1 cellular context compared by ENCODE assay signal in the genomic region with DNA sequence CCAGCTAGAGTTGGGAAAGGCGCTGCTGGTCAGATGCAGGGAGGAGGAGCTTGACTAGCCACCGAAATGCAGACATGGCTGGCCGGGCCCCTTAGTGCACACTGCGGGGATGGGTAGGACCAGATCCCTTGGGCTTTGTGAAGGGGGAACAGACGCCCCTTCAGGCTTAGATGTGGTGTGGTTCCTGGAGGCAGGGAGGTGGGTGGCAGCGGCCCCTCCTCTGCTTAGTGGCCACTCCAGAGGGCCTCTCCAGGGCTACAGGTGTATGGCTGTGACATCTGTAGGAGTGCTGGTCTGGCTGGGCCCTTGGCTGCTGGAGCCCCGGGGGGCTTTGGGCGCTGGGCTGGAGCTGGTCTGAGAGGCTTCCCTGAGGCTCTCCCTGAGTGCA.
TF ChIP-seq lines count a peak whose summit lies in the region.

No MANE protein-coding gene starts in this region.

TF ChIP-seq in IMR-90, 13 proteins besides CTCF, POLR2A, EP300 and RAD21 (continued from another document):
- TF ChIP-seq USF2 (IDR thresholded peaks at IDR 0.05; ENCODE audit: low read depth, low read length) (no peak), BHLHE40 (IDR thresholded peaks at IDR 0.05; ENCODE audit: low read depth, low read length) (no peak), SMC3 (IDR thresholded peaks at IDR 0.05; ENCODE audit: low read depth, low read length) (no peak), NFE2L2 (IDR thresholded peaks at IDR 0.05; ENCODE audit: low read depth, low read length) (no peak), CEBPB (IDR thresholded peaks at IDR 0.05; ENCODE audit: low read depth, low read length) (no peak), RFX5 (IDR thresholded peaks at IDR 0.05; ENCODE audit: low read depth, low read length) (no peak), FOS (IDR thresholded peaks at IDR 0.05; ENCODE audit: low read depth, low read length) (no peak), MXI1 (IDR thresholded peaks at IDR 0.05; ENCODE audit: borderline replicate concordance, low read depth, low read length) (no peak), MAZ (IDR thresholded peaks at IDR 0.05; ENCODE audit: borderline replicate concordance, low read depth, low read length) (no peak), CHD1 (IDR thresholded peaks at IDR 0.05; ENCODE audit: low read depth, low read length) (no peak)
